ENCODE assay signal across 12 cellular contexts in the genomic region with DNA sequence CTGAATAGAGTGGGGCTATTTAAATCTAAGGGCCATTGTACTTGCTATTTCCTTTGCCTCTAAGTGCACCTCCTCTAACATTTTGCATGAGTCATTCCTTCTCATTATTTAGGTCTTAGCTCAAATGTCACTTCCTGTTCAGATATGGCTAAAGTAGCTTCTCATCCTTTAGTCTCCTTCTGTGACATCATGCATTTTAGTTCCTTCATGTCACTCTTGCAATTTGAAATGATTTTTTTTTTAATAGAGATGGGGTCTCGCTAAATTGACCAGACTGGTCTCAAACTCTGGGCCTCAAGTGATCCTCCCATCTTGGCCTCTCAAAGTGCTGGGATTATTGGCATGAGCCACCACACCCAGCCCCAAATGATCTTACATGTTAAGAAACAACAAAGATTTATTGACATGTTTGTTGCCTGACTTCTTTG. TPM values are rescaled to one million over a fixed set of nuclear protein-coding genes. Genes with fewer than 3 reads are reported as not detected.
DNase-seq lines count a peak whose midpoint lies in the region; ATAC-seq and TF ChIP-seq lines count a peak whose summit lies in the region.
"Had no signal": no experiment of that assay in that cellular context is flagged by ENCODE, and none has a peak within 500 bp of the region (broad histone marks: within the 10 kb centered on the region; RNA-seq: fewer than 3 reads in every experiment).

No MANE protein-coding gene starts in this region.

- no peaks in the 10 kb centered on the region for H3K27me3 Mint-ChIP-seq in type B pancreatic cell

- ATAC-seq in mucosa of descending colon (no peak), upper lobe of left lung (ENCODE audit: low FRiP score in 2 of 2) (no peak)
- ATAC-seq: right cardiac atrium had no signal

- H3K4me3 ChIP-seq in mucosa of descending colon (no peak overlapping the region), upper lobe of left lung (no peak overlapping the region)
- H3K4me3 ChIP-seq: SK-N-MC had no signal

- no peak for TF ChIP-seq EP300 in upper lobe of left lung (IDR thresholded peaks at IDR 0.05)

- CTCF ChIA-PET in HEK293T (lab: Yijun Ruan, JAX) = interaction anchor here (0.7 kb wide), 1 partner anchor 112 kb away, joined by 3 read pairs; no protein-coding TSS in a partner anchor

- DNase-seq in DMS153 treated with DMSO at 0.1 percent for 48 hours (lab: John Stamatoyannopoulos, UW; ENCODE audit: unreplicated experiment) (peak; percentile 23), HS-5 (ENCODE audit: low read depth) (peak; percentile 30), SK-MEL-5 (ENCODE audit: low read depth, low spot score) (peak; percentile 27), fibroblast of peridontal ligament (ENCODE audit: extremely low read depth) (peak; percentile 35), mucosa of descending colon (no peak), upper lobe of left lung (no peak), HEK293T (ENCODE audit: extremely low spot score) (no peak), type B pancreatic cell (ENCODE audit: extremely low spot score, unreplicated experiment) (no peak)
- DNase-seq: activated T-cell treated with anti-CD3 and anti-CD28 coated beads for 4 hours; right cardiac atrium; stimulated activated CD8-positive, alpha-beta memory T cell treated with anti-CD3 and anti-CD28 coated beads, Interleukin-4, amount 100 ng/mL, for 48 hours had no signal

- H3K4me1 ChIP-seq in mucosa of descending colon (ENCODE audit: low read depth) (no peaks in the 10 kb centered on the region), upper lobe of left lung (peaks cover 0 to 8% (median 3%) of the 10 kb centered on the region in 4 donors)

- TF ChIP-seq POLR2A in upper lobe of left lung (IDR thresholded peaks at IDR 0.05) = no peak

- peaks cover 12% of the 10 kb centered on the region for H3K4me1 Mint-ChIP-seq in type B pancreatic cell (ENCODE audit: unreplicated experiment)

- H3K9me3 ChIP-seq in mucosa of descending colon (no peaks in the 10 kb centered on the region), upper lobe of left lung (no peaks in the 10 kb centered on the region)

- no peak overlapping the region for H3K27ac ChIP-seq in upper lobe of left lung
- H3K27ac ChIP-seq: SK-N-MC had no signal

- no peaks in the 10 kb centered on the region for H3K36me3 Mint-ChIP-seq in type B pancreatic cell

- no peaks in the 10 kb centered on the region for H3K36me3 ChIP-seq in mucosa of descending colon (ENCODE audit: low read depth)
- no peaks in the 10 kb centered on the region for H3K36me3 ChIP-seq in upper lobe of left lung

- in situ Hi-C loops in SK-MEL-5 (cut with HindIII; ENCODE audit: low pct_unique_long_range_greater_than_20kb, low sequenced_read_pairs) = no loop called here

- TF ChIP-seq CTCF in mucosa of descending colon (IDR thresholded peaks at IDR 0.05) = no peak
- TF ChIP-seq CTCF in upper lobe of left lung (IDR thresholded peaks at IDR 0.05) = no peak
- TF ChIP-seq CTCF in type B pancreatic cell (conservative IDR thresholded peaks at IDR 0.05) = no peak

- H3K4me3 Mint-ChIP-seq in type B pancreatic cell = no peak overlapping the region

- intact Hi-C loops in mucosa of descending colon (cut with DNase I, micrococcal nuclease) = no loop called here

- no peak overlapping the region for H3K27ac Mint-ChIP-seq in type B pancreatic cell

- H3K9me3 Mint-ChIP-seq in type B pancreatic cell = no peaks in the 10 kb centered on the region

- no peaks in the 10 kb centered on the region for H3K27me3 ChIP-seq in upper lobe of left lung

- POLR2A ChIA-PET in HEK293T (lab: Yijun Ruan, JAX) = no interaction called here

- WGBS in upper lobe of left lung, 2 donors = 100% methylated on average over 1 of the region's 1 CpG

TF ChIP-seq in HEK293T, 16 proteins besides CTCF, POLR2A, EP300 and RAD21:
- TF ChIP-seq SUZ12 (IDR thresholded peaks at IDR 0.05) = no peak
- TF ChIP-seq FOXM1 (IDR thresholded peaks at IDR 0.05; ENCODE audit: borderline replicate concordance) = no peak
- TF ChIP-seq ELF4 (IDR thresholded peaks at IDR 0.05) = no peak
- TF ChIP-seq ARNT (IDR thresholded peaks at IDR 0.05) = no peak
- no peak for TF ChIP-seq SP1 (IDR thresholded peaks at IDR 0.05)
- TF ChIP-seq L3MBTL2 (conservative IDR thresholded peaks at IDR 0.05) = no peak
- TF ChIP-seq TARDBP (IDR thresholded peaks at IDR 0.05) = no peak
- TF ChIP-seq CTBP1 (IDR thresholded peaks at IDR 0.05; ENCODE audit: borderline replicate concordance) = no peak
- TF ChIP-seq, protein P1, sequence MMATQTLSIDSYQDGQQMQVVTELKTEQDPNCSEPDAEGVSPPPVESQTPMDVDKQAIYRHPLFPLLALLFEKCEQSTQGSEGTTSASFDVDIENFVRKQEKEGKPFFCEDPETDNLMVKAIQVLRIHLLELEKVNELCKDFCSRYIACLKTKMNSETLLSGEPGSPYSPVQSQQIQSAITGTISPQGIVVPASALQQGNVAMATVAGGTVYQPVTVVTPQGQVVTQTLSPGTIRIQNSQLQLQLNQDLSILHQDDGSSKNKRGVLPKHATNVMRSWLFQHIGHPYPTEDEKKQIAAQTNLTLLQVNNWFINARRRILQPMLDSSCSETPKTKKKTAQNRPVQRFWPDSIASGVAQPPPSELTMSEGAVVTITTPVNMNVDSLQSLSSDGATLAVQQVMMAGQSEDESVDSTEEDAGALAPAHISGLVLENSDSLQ (IDR thresholded peaks at IDR 0.05) = no peak
- TF ChIP-seq BHLHE40 (IDR thresholded peaks at IDR 0.05; ENCODE audit: borderline replicate concordance) = no peak
- no peak for TF ChIP-seq ZNF384 (IDR thresholded peaks at IDR 0.05)

RNA-seq across cellular contexts. Expression of a gene that starts 6.6 kb away (rescaled TPM):
- 1.3 and 2.2 TPM in 2 replicates for total RNA-seq in SK-MEL-5 (2014; rRNA removed; shearing (Covaris generic))
- 2.7 and 3.5 TPM in 2 replicates for polyA plus RNA-seq in SK-MEL-5 (2015; cell fraction: cytosol; rRNA removed)
- polyA plus RNA-seq in SK-MEL-5 (2015; cell fraction: nucleus; rRNA removed) = 26.1 and 29.5 TPM in 2 replicates
- 1 to 10 TPM; 1.1 to 2.6 (median 2.3) TPM for total RNA-seq in mucosa of descending colon
- 1 to 10 TPM in 5 of 6 donors, under 1 TPM in 1; 0.91 to 6.3 (median 2.4) TPM for total RNA-seq in upper lobe of left lung
- 1.3 and 1.6 TPM in 2 replicates for total RNA-seq in type B pancreatic cell (ENCODE audit: low replicate concordance)

Comparison
In these comparisons a context has a peak if more than half of its experiments do, and no peak if none do; other contexts are left out.
1. DNase-seq: peak in DMS153 treated with DMSO at 0.1 percent for 48 hours (single experiment), HS-5 (single experiment), SK-MEL-5 (single experiment) and fibroblast of peridontal ligament (single experiment); none in mucosa of descending colon (0 of 3), upper lobe of left lung (0 of 2), HEK293T (single experiment) and type B pancreatic cell (single experiment).